Comparison of ENCODE assay signal across 12 cellular contexts in genomic region chr16:86609115-86609514, GRCh38. TPM values are rescaled to one million over a fixed set of nuclear protein-coding genes. Genes with fewer than 3 reads are reported as not detected.
DNase-seq lines count a peak whose midpoint lies in the region; ATAC-seq and TF ChIP-seq lines count a peak whose summit lies in the region.
"Had no signal": no experiment of that assay in that cellular context is flagged by ENCODE, and none has a peak within 500 bp of the region (broad histone marks: within the 10 kb centered on the region; RNA-seq: fewer than 3 reads in every experiment).

No MANE protein-coding gene starts in this region.

- peaks cover 16% of the 10 kb centered on the region for H3K27me3 ChIP-seq in MM.1S (replicated peaks; ENCODE audit: insufficient read depth, low read length)

- no peaks in the 10 kb centered on the region for H3K9me3 Mint-ChIP-seq in endothelial cell (ENCODE audit: unreplicated experiment)
- no peaks in the 10 kb centered on the region for H3K9me3 Mint-ChIP-seq in activated naive CD8-positive, alpha-beta T cell treated with anti-CD3 and anti-CD28 coated beads, Interleukin-2, amount 50 U/mL, for 24 hours

- no peaks in the 10 kb centered on the region for H3K36me3 ChIP-seq in MM.1S (replicated peaks; ENCODE audit: insufficient read depth, low read length)

- no peak overlapping the region for H3K4me3 Mint-ChIP-seq in endothelial cell (ENCODE audit: unreplicated experiment)
- H3K4me3 Mint-ChIP-seq in activated naive CD8-positive, alpha-beta T cell treated with anti-CD3 and anti-CD28 coated beads, Interleukin-2, amount 50 U/mL, for 24 hours, result no peak overlapping the region

- DNase-seq in EL (peak; percentile 99), RPMI7951 (ENCODE audit: low read depth) (peak; percentile 70), epithelial cell of proximal tubule (ENCODE audit: low read depth) (peak; percentile 85), retinal pigment epithelial cell (ENCODE audit: low read depth) (peak; percentile 87), endothelial cell (ENCODE audit: low spot score) (no peak), MM.1S (no peak), germinal center (ENCODE audit: low spot score) (no peak)
- DNase-seq in activated naive CD8-positive, alpha-beta T cell treated with anti-CD3 and anti-CD28 coated beads, Interleukin-2, amount 50 U/mL, for 24 hours, result no peak
- DNase-seq: activated CD4-positive, alpha-beta T cell treated with anti-CD3 and anti-CD28 coated beads for 1 hour; DMS79 treated with DMSO at 0.1 percent for 48 hours; NCI-H1105; NCI-H526 had no signal

- no peak overlapping the region for H3K9ac ChIP-seq in MM.1S (ENCODE audit: low read length)

- H3K36me3 Mint-ChIP-seq in endothelial cell (ENCODE audit: low read depth, unreplicated experiment), result no peaks in the 10 kb centered on the region
- no peaks in the 10 kb centered on the region for H3K36me3 Mint-ChIP-seq in activated naive CD8-positive, alpha-beta T cell treated with anti-CD3 and anti-CD28 coated beads, Interleukin-2, amount 50 U/mL, for 24 hours (ENCODE audit: low read depth)

- H3K4me3 ChIP-seq in epithelial cell of proximal tubule (ENCODE audit: low read depth, low read length), result no peak overlapping the region
- no peak overlapping the region for H3K4me3 ChIP-seq in retinal pigment epithelial cell (ENCODE audit: low read length)
- no peak overlapping the region for H3K4me3 ChIP-seq in MM.1S (ENCODE audit: low read length)

- TF ChIP-seq CTCF in epithelial cell of proximal tubule (conservative IDR thresholded peaks at IDR 0.05; ENCODE audit: low read depth, low read length), result no peak
- no peak for TF ChIP-seq CTCF in retinal pigment epithelial cell (conservative IDR thresholded peaks at IDR 0.05; ENCODE audit: low read depth, low read length)
- TF ChIP-seq CTCF in endothelial cell (IDR thresholded peaks at IDR 0.05; ENCODE audit: unreplicated experiment), result no peak
- TF ChIP-seq CTCF in MM.1S (IDR thresholded peaks at IDR 0.05; ENCODE audit: low read length), result no peak

- no peaks in the 10 kb centered on the region for H3F3A ChIP-seq in MM.1S (ENCODE audit: insufficient read depth, low read length)

- H3K9me3 ChIP-seq in MM.1S (replicated peaks; ENCODE audit: insufficient read depth, low read length), result no peaks in the 10 kb centered on the region

- H3K27me3 Mint-ChIP-seq in endothelial cell (ENCODE audit: unreplicated experiment), result no peaks in the 10 kb centered on the region
- H3K27me3 Mint-ChIP-seq in activated naive CD8-positive, alpha-beta T cell treated with anti-CD3 and anti-CD28 coated beads, Interleukin-2, amount 50 U/mL, for 24 hours, result peaks cover 21% of the 10 kb centered on the region

- peaks cover 4% of the 10 kb centered on the region for H3K4me1 Mint-ChIP-seq in endothelial cell (ENCODE audit: unreplicated experiment)
- peaks cover 9% of the 10 kb centered on the region for H3K4me1 Mint-ChIP-seq in activated naive CD8-positive, alpha-beta T cell treated with anti-CD3 and anti-CD28 coated beads, Interleukin-2, amount 50 U/mL, for 24 hours

- no peak overlapping the region for H2AFZ ChIP-seq in MM.1S (ENCODE audit: low read length)

- no peak overlapping the region for H3K27ac Mint-ChIP-seq in endothelial cell (ENCODE audit: unreplicated experiment)
- no peak overlapping the region for H3K27ac Mint-ChIP-seq in activated naive CD8-positive, alpha-beta T cell treated with anti-CD3 and anti-CD28 coated beads, Interleukin-2, amount 50 U/mL, for 24 hours

- no peak overlapping the region for H3K4me2 ChIP-seq in MM.1S (ENCODE audit: low read depth, low read length)

- no peaks in the 10 kb centered on the region for H3K9me2 ChIP-seq in MM.1S (replicated peaks; ENCODE audit: insufficient read depth, low read length)

- no peaks in the 10 kb centered on the region for H3K4me1 ChIP-seq in MM.1S (ENCODE audit: low read length)

- ATAC-seq in activated naive CD8-positive, alpha-beta T cell treated with anti-CD3 and anti-CD28 coated beads, Interleukin-2, amount 50 U/mL, for 24 hours, result no peak

- H3K27ac ChIP-seq in MM.1S (ENCODE audit: low read length), result no peak overlapping the region

- no peaks in the 10 kb centered on the region for H4K20me1 ChIP-seq in MM.1S (ENCODE audit: insufficient read depth, low read length)

- H3K79me2 ChIP-seq in MM.1S (ENCODE audit: low read length), result no peaks in the 10 kb centered on the region

RNA-seq across cellular contexts. Expression of gene FOXL1, which starts 30.8 kb away (rescaled TPM):
- total RNA-seq in RPMI7951 (2014; rRNA removed; shearing (Covaris generic)), result 4.3 and 5.7 TPM in 2 replicates
- total RNA-seq in epithelial cell of proximal tubule (11.6 and 14.6 TPM in 2 replicates), endothelial cell (ENCODE audit: unreplicated experiment) (3.4 TPM)

RNA-seq across cellular contexts. Expression of gene FOXC2, which starts 42.5 kb away (rescaled TPM):
- total RNA-seq in RPMI7951 (2014; rRNA removed; shearing (Covaris generic)), result 1.3 and 1.6 TPM in 2 replicates
- total RNA-seq in epithelial cell of proximal tubule (26.5 and 30.1 TPM in 2 replicates), endothelial cell (ENCODE audit: unreplicated experiment) (16.3 TPM)

RNA-seq across cellular contexts. Expression of gene MTHFSD, which starts 54.1 kb away (rescaled TPM):
- 6.1 and 8.8 TPM in 2 replicates for total RNA-seq in RPMI7951 (2014; rRNA removed; shearing (Covaris generic))
- total RNA-seq in epithelial cell of proximal tubule, result 7.1 and 13.2 TPM in 2 replicates
- total RNA-seq in endothelial cell (ENCODE audit: unreplicated experiment), result 30.6 TPM

Comparison
In these comparisons a context has a peak if more than half of its experiments do, and no peak if none do; other contexts are left out.
1. DNase-seq: peak in EL (single experiment), RPMI7951 (single experiment), epithelial cell of proximal tubule (single experiment) and retinal pigment epithelial cell (single experiment); none in endothelial cell (single experiment), MM.1S (single experiment), activated naive CD8-positive, alpha-beta T cell treated with anti-CD3 and anti-CD28 coated beads, Interleukin-2, amount 50 U/mL, for 24 hours (single experiment) and germinal center (single experiment).